Comparison of ENCODE assay signal across 1 cellular context in genomic region chr2:148966432-148966758, GRCh38.
TF ChIP-seq lines count a peak whose summit lies in the region.

No MANE protein-coding gene starts in this region.

TF ChIP-seq in WTC11, 78 proteins besides CTCF, POLR2A, EP300 and RAD21 (continued from another document):
- no peak for TF ChIP-seq USF1 (CRISPR knock-in tag; IDR thresholded peaks at IDR 0.05)
- TF ChIP-seq STAT6 (CRISPR knock-in tag; conservative IDR thresholded peaks at IDR 0.05; ENCODE audit: low read depth): no peak
- TF ChIP-seq TEAD4 (CRISPR knock-in tag; IDR thresholded peaks at IDR 0.05): no peak
- TF ChIP-seq MLX (CRISPR knock-in tag; IDR thresholded peaks at IDR 0.05): no peak
- TF ChIP-seq NR2C2 (CRISPR knock-in tag; IDR thresholded peaks at IDR 0.05): no peak
- no peak for TF ChIP-seq SP1 (CRISPR knock-in tag; conservative IDR thresholded peaks at IDR 0.05)
